Comparison of ENCODE assay signal across 30 cellular contexts in the genomic region with DNA sequence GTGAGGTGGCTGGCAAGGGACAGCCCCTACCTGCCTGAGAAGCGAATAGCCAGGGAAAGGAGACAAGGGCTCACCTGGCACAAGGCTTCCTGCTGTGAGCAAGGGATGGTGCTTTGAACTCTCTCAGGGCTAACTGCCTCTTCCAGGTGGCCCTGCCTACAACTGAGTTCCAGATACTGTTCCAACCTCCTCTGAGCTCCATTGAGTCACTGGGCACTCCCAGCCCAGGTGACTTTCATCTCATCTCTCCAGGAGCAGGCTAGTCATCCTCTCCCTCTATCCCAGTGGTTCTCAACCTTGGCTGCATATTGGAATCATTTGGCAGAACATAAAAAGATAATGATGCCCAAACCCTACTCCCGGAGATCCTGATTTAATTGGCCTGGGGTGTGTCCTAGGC.
"Had no signal": no experiment of that assay in that cellular context is flagged by ENCODE, and none has a peak within 500 bp of the region (broad histone marks: within the 10 kb centered on the region; RNA-seq: fewer than 3 reads in every experiment).

No MANE protein-coding gene starts in this region.

- ATAC-seq: natural killer cell; pancreas; right cardiac atrium; sciatic nerve; stimulated activated effector memory CD8-positive, alpha-beta T cell treated with anti-CD3 and anti-CD28 coated beads, Interleukin-12 subunit alpha, Interleukin-12 subunit beta, amount 100 ng/mL, for 72 hours; upper lobe of right lung had no signal

- H3K27me3 ChIP-seq: neural progenitor cell, pancreas, stomach, testis, thyroid gland, transverse colon, upper lobe of right lung had no signal

- H3K27ac ChIP-seq: left ventricle myocardium inferior, neural progenitor cell, pancreas, prostate gland, skin epidermis, stomach, testis, thyroid gland, transverse colon, upper lobe of right lung had no signal

- H3K36me3 ChIP-seq: left ventricle myocardium inferior, neural progenitor cell, pancreas, prostate gland, stomach, thyroid gland, transverse colon, upper lobe of right lung had no signal

- H3K9ac ChIP-seq: neural progenitor cell had no signal

- H3K4me3 ChIP-seq: left ventricle myocardium inferior, lung, neural progenitor cell, pancreas, prostate gland, skin epidermis, stomach, testis, thyroid gland, transverse colon, upper lobe of right lung had no signal

- DNase-seq: hypothalamus; immature natural killer cell; kidney; left ventricle myocardium inferior; mesendoderm; naive B cell; natural killer cell; nephron progenitor cell; pancreas; posterior cingulate gyrus; retina; right cardiac atrium; stimulated activated CD4-positive, alpha-beta T cell treated with anti-CD3 and anti-CD28 coated beads, Interleukin-12 subunit alpha, Interleukin-12 subunit beta, amount 100 ng/mL, for 4 hours; stimulated activated CD4-positive, alpha-beta T cell treated with anti-CD3 and anti-CD28 coated beads, Interleukin-15, amount 100 ng/mL, for 24 hours; stimulated activated CD4-positive, alpha-beta T cell treated with anti-CD3 and anti-CD28 coated beads, Interleukin-2, amount 100 ng/mL, for 24 hours; stimulated activated CD4-positive, alpha-beta T cell treated with anti-CD3 and anti-CD28 coated beads, Interleukin-4, amount 100 ng/mL, for 1 hour; stimulated activated naive CD4-positive, alpha-beta T cell; stomach; testis; thyroid gland; transverse colon; upper lobe of right lung had no signal

- H3K4me2 ChIP-seq: neural progenitor cell had no signal

- H3K9me3 ChIP-seq: left ventricle myocardium inferior, pancreas, prostate gland, testis, thyroid gland, transverse colon, upper lobe of right lung had no signal

- H2AFZ ChIP-seq: neural progenitor cell had no signal

- H3K4me1 ChIP-seq: left ventricle myocardium inferior, neural progenitor cell, pancreas, prostate gland, stomach, testis, thyroid gland, transverse colon, upper lobe of right lung had no signal

- FAIRE-seq: islet of Langerhans, kidney, pancreas, urothelium cell line had no signal
